ENCODE assay signal across 1 cellular context in the genomic region with DNA sequence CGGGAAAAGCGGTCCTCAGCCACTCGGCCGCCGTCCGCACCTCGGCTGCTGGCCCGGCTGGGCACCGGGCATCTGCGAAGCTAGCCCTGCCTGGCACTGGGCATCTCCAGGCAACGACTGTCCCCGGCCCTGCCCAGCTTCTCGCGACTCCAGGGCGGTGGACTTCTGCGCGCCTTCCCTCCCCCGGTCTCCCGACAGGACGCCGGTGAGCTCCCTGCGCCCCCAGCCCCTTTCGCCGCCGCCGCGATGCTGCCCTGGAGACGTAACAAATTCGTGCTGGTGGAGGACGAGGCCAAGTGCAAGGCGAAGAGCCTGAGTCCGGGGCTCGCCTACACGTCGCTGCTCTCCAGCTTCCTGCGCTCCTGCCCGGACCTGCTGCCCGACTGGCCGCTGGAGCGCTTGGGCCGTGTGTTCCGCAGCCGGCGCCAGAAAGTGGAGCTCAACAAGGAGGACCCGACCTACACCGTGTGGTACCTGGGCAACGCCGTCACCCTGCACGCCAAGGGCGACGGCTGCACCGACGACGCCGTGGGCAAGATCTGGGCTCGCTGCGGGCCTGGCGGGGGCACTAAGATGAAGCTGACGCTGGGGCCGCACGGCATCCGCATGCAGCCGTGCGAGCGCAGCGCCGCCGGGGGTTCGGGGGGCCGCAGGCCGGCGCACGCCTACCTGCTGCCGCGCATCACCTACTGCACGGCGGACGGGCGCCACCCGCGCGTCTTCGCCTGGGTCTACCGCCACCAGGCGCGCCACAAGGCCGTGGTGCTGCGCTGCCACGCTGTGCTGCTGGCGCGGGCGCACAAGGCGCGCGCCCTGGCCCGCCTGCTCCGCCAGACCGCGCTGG.
A peak's percentile ranks its signal among the peaks of the same experiment; 100 is the strongest.
TF ChIP-seq lines count a peak whose summit lies in the region.

No MANE protein-coding gene starts in this region.

TF ChIP-seq in HEK293, 187 proteins besides CTCF, POLR2A, EP300 and RAD21 (continued from another document):
- TF ChIP-seq ZNF777 (tag by site-specific recombination; IDR thresholded peaks at IDR 0.05; ENCODE audit: borderline replicate concordance) (peak; percentile 86), ZNF768 (tag by site-specific recombination; IDR thresholded peaks at IDR 0.05) (no peak), ZBTB17 (tag by site-specific recombination; IDR thresholded peaks at IDR 0.05) (peak; percentile 64)
